14 cellular contexts compared by ENCODE assay signal in the genomic region with DNA sequence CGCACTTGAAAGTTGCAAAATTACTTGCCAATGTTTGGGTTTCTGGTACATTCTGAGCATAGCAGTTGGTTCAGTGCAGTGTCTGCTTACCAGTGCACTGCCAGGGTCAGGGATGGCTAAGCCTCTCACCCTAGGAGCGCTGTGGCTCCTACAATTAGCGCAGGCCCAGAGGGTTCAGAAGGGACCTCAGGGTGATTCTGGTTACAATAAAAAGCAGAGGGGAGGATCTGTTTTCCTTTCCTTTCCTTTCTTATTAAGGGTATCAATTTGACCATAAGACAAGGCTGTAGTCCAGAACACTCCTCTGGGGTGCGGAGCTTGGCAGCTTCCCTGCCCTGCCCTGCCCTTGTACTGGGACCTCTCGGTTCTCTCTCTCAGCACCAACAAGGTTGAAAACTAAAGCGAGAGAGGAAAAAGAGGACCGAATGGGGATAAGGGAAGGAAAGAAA. TPM values are rescaled to one million over a fixed set of nuclear protein-coding genes. Genes with fewer than 3 reads are reported as not detected.
A peak's percentile ranks its signal among the peaks of the same experiment; 100 is the strongest.
DNase-seq lines count a peak whose midpoint lies in the region; ATAC-seq, FAIRE-seq and TF ChIP-seq lines count a peak whose summit lies in the region.
"Had no signal": no experiment of that assay in that cellular context is flagged by ENCODE, and none has a peak within 500 bp of the region (broad histone marks: within the 10 kb centered on the region; RNA-seq: fewer than 3 reads in every experiment).

No MANE protein-coding gene starts in this region.

- no peaks in the 10 kb centered on the region for H3K9me3 ChIP-seq in H1 (ENCODE audit: insufficient read depth in 2 of 2, low read depth in 1 of 2, low read length in 1 of 2)

- no peak overlapping the region for H3K27ac ChIP-seq in HL-60 (replicated peaks)
- H3K27ac ChIP-seq in H1 (ENCODE audit: low read depth, low read length) = no peak overlapping the region

- no peak overlapping the region for H2BK5ac ChIP-seq in H1 (ENCODE audit: low read depth, low read length)

- H2BK20ac ChIP-seq in H1 (ENCODE audit: low read length) = no peak overlapping the region

- intact Hi-C loops in lower leg skin (cut with DNase I; ENCODE audit: low total_unique reads) = loop anchor here (10.0 kb wide), 1 partner anchor 432 kb away; no protein-coding TSS in a partner anchor

- CTCF ChIA-PET in H1 (lab: Charles Lee; ENCODE audit: partially characterized antibody) = interaction anchor here (0.8 kb wide), 1 partner anchor 419 kb away, joined by 4 read pairs; no protein-coding TSS in a partner anchor

- H3K9me3 Mint-ChIP-seq in stimulated activated naive B cell treated with anti-CD40 and anti-IgM and Interleukin-4, amounts not matched to agents 10 μg/mL and 1 μg/mL and 100 μg/mL, for 72 hours = no peaks in the 10 kb centered on the region
- H3K9me3 Mint-ChIP-seq: T-cell had no signal

- H3K27me3 Mint-ChIP-seq in stimulated activated naive B cell treated with anti-CD40 and anti-IgM and Interleukin-4, amounts not matched to agents 10 μg/mL and 1 μg/mL and 100 μg/mL, for 72 hours = peaks cover 82 to 92% of the 10 kb centered on the region in 2 donors

- no peak for TF ChIP-seq CTCF in HL-60 (IDR thresholded peaks at IDR 0.05; ENCODE audit: insufficient read depth, low read length)
- TF ChIP-seq CTCF in H1 (IDR thresholded peaks at IDR 0.05; ENCODE audit: control extremely low read depth in 1 of 3, insufficient read depth in 1 of 3, low read depth in 1 of 3, low read length in 3 of 3) = no peak
- no peak for TF ChIP-seq CTCF in lower leg skin (IDR thresholded peaks at IDR 0.05)

- ATAC-seq in stimulated activated naive B cell treated with anti-CD40 and anti-IgM and Interleukin-4, amounts not matched to agents 10 μg/mL and 1 μg/mL and 100 μg/mL, for 72 hours (replicated peaks) = no peak
- ATAC-seq: activated CD8-positive, alpha-beta T cell treated with anti-CD3 and anti-CD28 coated beads, Interleukin-2, amount 10 ng/mL, durations not matched to agents 7 days and 5 days; GM12878; T-cell had no signal

- peaks cover 23 to 38% of the 10 kb centered on the region in 2 experiments for H4K20me1 ChIP-seq in H1 (replicated peaks in 1 of 2; ENCODE audit: control insufficient read depth in 1 of 2, insufficient read depth in 2 of 2, low read length in 2 of 2)

- no peak overlapping the region for H2AFZ ChIP-seq in H1 (ENCODE audit: low read length)

- peak overlapping the region; percentile 6; the same call in 1 of the 2 replicates for H2BK12ac ChIP-seq in H1 (ENCODE audit: low read depth, low read length)

- H3K4me1 Mint-ChIP-seq in stimulated activated naive B cell treated with anti-CD40 and anti-IgM and Interleukin-4, amounts not matched to agents 10 μg/mL and 1 μg/mL and 100 μg/mL, for 72 hours = peaks cover 15 to 36% of the 10 kb centered on the region in 2 donors

- DNase-seq in HL-60 (ENCODE audit: low read depth in 1 of 2, low spot score in 1 of 2) (no peak), H1 (ENCODE audit: low read depth in 1 of 2, low spot score in 2 of 2) (peak in 1 of 2 experiments; percentile 54), lower leg skin (ENCODE audit: low spot score in 2 of 2) (no peak), NCI-H82 treated with DMSO at 0.1 percent for 48 hours (lab: John Stamatoyannopoulos, UW; ENCODE audit: unreplicated experiment) (no peak), AG08396 (ENCODE audit: low spot score) (no peak), NCI-H1436 treated with DMSO at 0.1 percent for 48 hours (lab: John Stamatoyannopoulos, UW) (no peak), NCI-H2107 treated with DMSO at 0.1 percent for 48 hours (lab: John Stamatoyannopoulos, UW; ENCODE audit: unreplicated experiment) (no peak)
- no peak for DNase-seq in stimulated activated naive B cell treated with anti-CD40 and anti-IgM and Interleukin-4, amounts not matched to agents 10 μg/mL and 1 μg/mL and 100 μg/mL, for 72 hours
- DNase-seq: activated CD8-positive, alpha-beta T cell treated with anti-CD3 and anti-CD28 coated beads, Interleukin-2, amount 10 ng/mL, durations not matched to agents 7 days and 5 days; COR-L47; KG1; NCI-H69; T-cell had no signal

- H2BK120ac ChIP-seq in H1 (replicated peaks; ENCODE audit: low read depth, low read length) = no peak overlapping the region

- H3K14ac ChIP-seq in H1 (ENCODE audit: insufficient read length) = no peak overlapping the region

- H3K4me2 ChIP-seq in H1 (ENCODE audit: insufficient read depth in 1 of 2, low read depth in 2 of 2, low read length in 2 of 2) = peak overlapping the region; percentile 44 to 97

- H4K5ac ChIP-seq in H1 (ENCODE audit: insufficient read length, low read depth, low read length) = no peak overlapping the region

- H3K4me3 Mint-ChIP-seq in stimulated activated naive B cell treated with anti-CD40 and anti-IgM and Interleukin-4, amounts not matched to agents 10 μg/mL and 1 μg/mL and 100 μg/mL, for 72 hours = no peak overlapping the region
- H3K4me3 Mint-ChIP-seq: activated CD8-positive, alpha-beta T cell treated with anti-CD3 and anti-CD28 coated beads, Interleukin-2, amount 10 ng/mL, durations not matched to agents 7 days and 5 days had no signal

- no peaks in the 10 kb centered on the region for H3K79me1 ChIP-seq in H1 (ENCODE audit: low read depth, low read length)

- FAIRE-seq in H1 (lab: Jason Lieb, UNC) = peak; percentile 13
- FAIRE-seq: GM12878 had no signal

- TF ChIP-seq POLR2A in H1 (IDR thresholded peaks at IDR 0.05; ENCODE audit: control extremely low read depth in 1 of 2, low read depth in 2 of 2, low read length in 2 of 2) (no peak), lower leg skin (IDR thresholded peaks at IDR 0.05) (no peak)

- no peak overlapping the region for H4K8ac ChIP-seq in H1 (ENCODE audit: extremely low read depth, insufficient read depth, low read length)

- no peak overlapping the region for H3K18ac ChIP-seq in H1 (ENCODE audit: extremely low read depth, low read length)

- peaks cover 0 to 47% (median 20%) of the 10 kb centered on the region in 4 experiments; a peak in 5 of 7 replicates for H3K4me1 ChIP-seq in H1 (replicated peaks in 1 of 4; ENCODE audit: control insufficient read depth in 3 of 4, insufficient read depth in 4 of 4, low read length in 3 of 4)

- H3K9ac ChIP-seq in H1 (replicated peaks in 1 of 4; ENCODE audit: extremely low read depth in 1 of 4, low read depth in 3 of 4, low read length in 3 of 4) = no peak overlapping the region

- 0 out of 2 replicates have a peak overlapping the region, but pooled peaks have one; percentile 1 for H2BK15ac ChIP-seq in H1 (ENCODE audit: low read length)

- WGBS in H1 (ENCODE audit: extremely low coverage in 1 of 2, insufficient coverage in 1 of 2, insufficient read length in 1 of 2, insufficient replicate concordance in 2 of 2, low coverage in 1 of 2, low lambda C conversion rate in 2 of 2, missing lambda C conversion rate in 1 of 2), 2 experiments = 8% methylated on average over 7 of the region's 7 CpGs; no CpG with 5 or more reads in 1 of the 2 experiments
- 26 to 29% methylated on average over 7 of the region's 7 CpGs for WGBS in lower leg skin, 2 donors

- POLR2A ChIA-PET in H1 (lab: Charles Lee; ENCODE audit: partially characterized antibody) = interaction anchor here (1.5 kb wide), 1 partner anchor 52 kb away, joined by 4 read pairs; no protein-coding TSS in a partner anchor

- peaks cover 0 to 12% (median 0%) of the 10 kb centered on the region in 4 experiments; a peak in 1 of 8 replicates for H3K36me3 ChIP-seq in H1 (ENCODE audit: control insufficient read depth in 2 of 4, insufficient read depth in 4 of 4, low read length in 3 of 4)

- no peak overlapping the region for H3K4ac ChIP-seq in H1 (replicated peaks; ENCODE audit: insufficient read length, low read depth, low read length)

- TF ChIP-seq EP300 in H1 (IDR thresholded peaks at IDR 0.05; ENCODE audit: borderline replicate concordance in 1 of 2, low read depth in 2 of 2, low read length in 2 of 2) = no peak

- TF ChIP-seq RAD21 in H1 (IDR thresholded peaks at IDR 0.05 in 1 of 2, conservative IDR thresholded peaks at IDR 0.05 in 1 of 2; ENCODE audit: low read depth in 2 of 2, low read length in 2 of 2) = no peak

- no peak overlapping the region for H3K23ac ChIP-seq in H1 (ENCODE audit: insufficient read length)

- peaks cover 0 to 2% of the 10 kb centered on the region in 2 donors for H3K36me3 Mint-ChIP-seq in stimulated activated naive B cell treated with anti-CD40 and anti-IgM and Interleukin-4, amounts not matched to agents 10 μg/mL and 1 μg/mL and 100 μg/mL, for 72 hours
- H3K36me3 Mint-ChIP-seq: T-cell had no signal

- H3K4me3 ChIP-seq in HL-60 (replicated peaks; ENCODE audit: insufficient read depth, low read length) (peak overlapping the region; percentile 6; the same call in 1 of the 2 replicates), H1 (ENCODE audit: extremely low read depth in 1 of 4, insufficient read depth in 2 of 4, low read depth in 3 of 4, low read length in 4 of 4) (peak overlapping the region in 1 of 4 experiments; percentile 75; a peak in 2 of 8 replicates), lower leg skin (ENCODE audit: low read depth, poor library complexity, severe bottlenecking) (peak overlapping the region; percentile 67)
- H3K4me3 ChIP-seq: GM12878 had no signal

- peaks cover 82% of the 10 kb centered on the region for H3K27me3 ChIP-seq in HL-60 (ENCODE audit: insufficient read depth, poor library complexity, severe bottlenecking)
- peaks cover 73 to 98% (median 91%) of the 10 kb centered on the region in 4 experiments for H3K27me3 ChIP-seq in H1 (replicated peaks in 1 of 4; ENCODE audit: control insufficient read depth in 3 of 4, extremely low read depth in 1 of 4, insufficient read depth in 3 of 4, low read length in 3 of 4)

- no peaks in the 10 kb centered on the region for H3K79me2 ChIP-seq in H1 (ENCODE audit: control insufficient read depth in 1 of 2, insufficient read depth in 2 of 2, low read length in 2 of 2)

- H3K23me2 ChIP-seq in H1 (ENCODE audit: low read depth, low read length) = peaks cover 28% of the 10 kb centered on the region; the same call in 1 of the 2 replicates

- H3K56ac ChIP-seq in H1 (replicated peaks; ENCODE audit: insufficient read length, low read depth, low read length) = no peak overlapping the region

- H4K91ac ChIP-seq in H1 (replicated peaks; ENCODE audit: insufficient read length, low read length) = no peak overlapping the region

- peak overlapping the region; percentile 5 for H3K27ac Mint-ChIP-seq in stimulated activated naive B cell treated with anti-CD40 and anti-IgM and Interleukin-4, amounts not matched to agents 10 μg/mL and 1 μg/mL and 100 μg/mL, for 72 hours
- H3K27ac Mint-ChIP-seq: activated CD8-positive, alpha-beta T cell treated with anti-CD3 and anti-CD28 coated beads, Interleukin-2, amount 10 ng/mL, durations not matched to agents 7 days and 5 days; T-cell had no signal

- no peak overlapping the region for H2AK5ac ChIP-seq in H1 (ENCODE audit: low read depth, low read length)

RNA-seq across cellular contexts. Expression of a gene that starts 2.6 kb away (rescaled TPM):
- 1.6 and 1.8 TPM in 2 replicates for total RNA-seq in H1 (2021; fragmentation: NEBNext Ultra II Directional; extraction: Animal tissue kit (Norgen Biotek cat#: 25700))
- polyA plus RNA-seq in H1 (2011; rRNA removed) = 0.83 and 1.1 TPM in 2 replicates
- polyA plus RNA-seq in H1 (2011; cell fraction: cytosol; rRNA removed) = 0.54 TPM
- 1.4 TPM for polyA plus RNA-seq in H1 (2011; cell fraction: nucleus; rRNA removed)
- polyA plus RNA-seq in H1 (2012, experiment 1 of 2) = 0.77 to 1.4 TPM (median 1.2 TPM) in 4 replicates
- 1.6 TPM for polyA plus RNA-seq in H1 (2012, experiment 2 of 2)
- polyA plus RNA-seq in H1 (2013, experiment 1 of 2) = 1.7 TPM
- 1.4 TPM for polyA plus RNA-seq in H1 (2013, experiment 2 of 2)
- 0.66 and 0.76 TPM in 2 replicates for polyA minus RNA-seq in H1 (2011; rRNA and poly(A)+ RNA removed)
- 1.4 TPM for polyA minus RNA-seq in H1 (2011; cell fraction: cytosol; rRNA and poly(A)+ RNA removed)
- polyA minus RNA-seq in H1 (2011; cell fraction: nucleus; rRNA and poly(A)+ RNA removed) = 4.2 TPM
- 10 to 100 TPM; 40.4 to 96.8 (median 60.8) TPM for total RNA-seq in lower leg skin
- total RNA-seq: GM12878 had no signal

Comparison
In these comparisons a context has a peak if more than half of its experiments do, and no peak if none do; other contexts are left out.
1. RNA of a gene that starts 2.6 kb away (total RNA-seq): 40.4 to 96.8 TPM in lower leg skin; 1.6 to 1.8 TPM in H1; every median in the first group is over 10 times any median in the second.